20 cellular contexts compared by ENCODE assay signal in genomic region chr6:133705731-133706130, GRCh38.
DNase-seq lines count a peak whose midpoint lies in the region; ATAC-seq and TF ChIP-seq lines count a peak whose summit lies in the region.
"Had no signal": no experiment of that assay in that cellular context is flagged by ENCODE, and none has a peak within 500 bp of the region (broad histone marks: within the 10 kb centered on the region; RNA-seq: fewer than 3 reads in every experiment).

No MANE protein-coding gene starts in this region.

- H3K9me3 Mint-ChIP-seq in nephron: peaks cover 2% of the 10 kb centered on the region
- H3K9me3 Mint-ChIP-seq: activated CD4-positive, alpha-beta memory T cell treated with anti-CD3 and anti-CD28 coated beads, Interleukin-2, amount 10 ng/mL, durations not matched to agents 7 days and 5 days; dendritic cell treated with granulocyte-macrophage colony-stimulating factor and Interleukin-4, amounts not matched to agents 40 ng/mL and 50 ng/mL, for 4 days had no signal

- H3K36me3 ChIP-seq in body of pancreas (replicated peaks in 1 of 2; ENCODE audit: insufficient read depth in 1 of 2, low read depth in 2 of 2): no peaks in the 10 kb centered on the region
- H3K36me3 ChIP-seq: BE2C, stomach, vagina, WERI-Rb-1 had no signal

- H3K4me1 ChIP-seq in body of pancreas: no peaks in the 10 kb centered on the region
- H3K4me1 ChIP-seq: BE2C, stomach had no signal

- 51 to 65% methylated on average over 2 of the region's 2 CpGs for WGBS in body of pancreas, 2 donors

- H3K27me3 ChIP-seq in body of pancreas: no peaks in the 10 kb centered on the region
- H3K27me3 ChIP-seq: BE2C, stomach, vagina had no signal

- H3K27ac Mint-ChIP-seq in nephron: peak overlapping the region; percentile 12 to 78 (median 58)
- H3K27ac Mint-ChIP-seq: activated CD4-positive, alpha-beta memory T cell treated with anti-CD3 and anti-CD28 coated beads, Interleukin-2, amount 10 ng/mL, durations not matched to agents 7 days and 5 days; dendritic cell treated with granulocyte-macrophage colony-stimulating factor and Interleukin-4, amounts not matched to agents 40 ng/mL and 50 ng/mL, for 4 days had no signal

- peaks cover 30% of the 10 kb centered on the region for H3K4me1 Mint-ChIP-seq in nephron

- H3K27me3 Mint-ChIP-seq in nephron (ENCODE audit: low read depth): no peaks in the 10 kb centered on the region
- H3K27me3 Mint-ChIP-seq: activated CD4-positive, alpha-beta memory T cell treated with anti-CD3 and anti-CD28 coated beads, Interleukin-2, amount 10 ng/mL, durations not matched to agents 7 days and 5 days had no signal

- in situ Hi-C loops in Caki2 (cut with HindIII; ENCODE audit: low pct_unique_long_range_greater_than_20kb, low sequenced_read_pairs): no loop called here

- intact Hi-C loops in cardiac septum (cut with DNase I) (loop anchor here (10.0 kb wide), 1 partner anchor 49 kb away; no protein-coding TSS in a partner anchor), body of pancreas (cut with DNase I) (no loop called here)

- ATAC-seq in body of pancreas: no peak
- no peak for ATAC-seq in HG03175 (IDR thresholded peaks at IDR 0.05; ENCODE audit: unreplicated experiment)
- ATAC-seq: left lobe of liver had no signal

- no peak overlapping the region for H3K27ac ChIP-seq in body of pancreas
- H3K27ac ChIP-seq: stomach, vagina, WERI-Rb-1 had no signal

- H3K4me3 Mint-ChIP-seq in nephron: no peak overlapping the region
- H3K4me3 Mint-ChIP-seq: activated CD4-positive, alpha-beta memory T cell treated with anti-CD3 and anti-CD28 coated beads, Interleukin-2, amount 10 ng/mL, durations not matched to agents 7 days and 5 days; dendritic cell treated with granulocyte-macrophage colony-stimulating factor and Interleukin-4, amounts not matched to agents 40 ng/mL and 50 ng/mL, for 4 days had no signal

- DNase-seq in Caki2 (ENCODE audit: low read depth): peak; percentile 6
- peak; percentile 88 for DNase-seq in LHCN-M2 (ENCODE audit: low read depth)
- peak; percentile 72 for DNase-seq in choroid plexus epithelial cell (ENCODE audit: low read depth)
- DNase-seq in cardiac septum (ENCODE audit: low spot score): no peak
- DNase-seq in body of pancreas: no peak
- no peak for DNase-seq in activated T-cell treated with anti-CD3 and anti-CD28 coated beads, Interleukin-2, amount 50 U/mL, for 1 hour
- DNase-seq: activated CD4-positive, alpha-beta memory T cell treated with anti-CD3 and anti-CD28 coated beads, Interleukin-2, amount 10 ng/mL, durations not matched to agents 7 days and 5 days; BE2C; MM.1S; NCI-H1930; NCI-H524 treated with DMSO at 0.1 percent for 48 hours; stimulated activated CD4-positive, alpha-beta T cell treated with anti-CD3 and anti-CD28 coated beads, Interleukin-15, amount 100 ng/mL, for 24 hours; stomach; SW 1271; WERI-Rb-1 had no signal

- TF ChIP-seq CTCF in choroid plexus epithelial cell (conservative IDR thresholded peaks at IDR 0.05; ENCODE audit: low read depth, low read length) (no peak), nephron (IDR thresholded peaks at IDR 0.05; ENCODE audit: unreplicated experiment in 3 of 3) (no peak), body of pancreas (IDR thresholded peaks at IDR 0.05) (no peak)

- H3K9me3 ChIP-seq in body of pancreas: no peaks in the 10 kb centered on the region
- H3K9me3 ChIP-seq: BE2C, stomach, vagina had no signal

- TF ChIP-seq POLR2A in body of pancreas (IDR thresholded peaks at IDR 0.05): no peak

- H3K36me3 Mint-ChIP-seq in nephron (ENCODE audit: low read depth): no peaks in the 10 kb centered on the region

- H3K4me3 ChIP-seq in choroid plexus epithelial cell (ENCODE audit: low read depth, low read length) (no peak overlapping the region), body of pancreas (no peak overlapping the region)
- H3K4me3 ChIP-seq: stomach, vagina had no signal

Comparison
In these comparisons a context has a peak if more than half of its experiments do, and no peak if none do; other contexts are left out.
1. DNase-seq: peak in Caki2 (single experiment), LHCN-M2 (single experiment) and choroid plexus epithelial cell (single experiment); none in cardiac septum (single experiment), body of pancreas (0 of 4) and activated T-cell treated with anti-CD3 and anti-CD28 coated beads, Interleukin-2, amount 50 U/mL, for 1 hour (single experiment).